14 cellular contexts compared by ENCODE assay signal in genomic region chr22:22400099-22400498, GRCh38.
DNase-seq lines count a peak whose midpoint lies in the region; ATAC-seq and TF ChIP-seq lines count a peak whose summit lies in the region.
"Had no signal": no experiment of that assay in that cellular context is flagged by ENCODE, and none has a peak within 500 bp of the region (broad histone marks: within the 10 kb centered on the region; RNA-seq: fewer than 3 reads in every experiment).

No MANE protein-coding gene starts in this region.

- no peak overlapping the region for H3K4me3 Mint-ChIP-seq in activated CD8-positive, alpha-beta T cell treated with anti-CD3 and anti-CD28 coated beads, Interleukin-2, amount 10 ng/mL, durations not matched to agents 7 days and 5 days
- no peak overlapping the region for H3K4me3 Mint-ChIP-seq in activated CD8-positive, alpha-beta T cell treated with anti-CD3 and anti-CD28 coated beads for 36 hours
- H3K4me3 Mint-ChIP-seq: CD8-positive, alpha-beta T cell had no signal

- POLR2A ChIA-PET in activated CD8-positive, alpha-beta T cell treated with anti-CD3 and anti-CD28 coated beads, Interleukin-2, amount 10 ng/mL, durations not matched to agents 7 days and 5 days (lab: Charles Lee) = interaction anchor here (0.8 kb wide), 1 partner anchor 17 kb away, joined by 3 read pairs; no protein-coding TSS in a partner anchor
- POLR2A ChIA-PET in activated CD8-positive, alpha-beta T cell treated with anti-CD3 and anti-CD28 coated beads for 36 hours (lab: Charles Lee) = no interaction called here

- H3K9me3 Mint-ChIP-seq in activated CD8-positive, alpha-beta T cell treated with anti-CD3 and anti-CD28 coated beads, Interleukin-2, amount 10 ng/mL, durations not matched to agents 7 days and 5 days (ENCODE audit: insufficient read depth) = no peaks in the 10 kb centered on the region
- no peaks in the 10 kb centered on the region for H3K9me3 Mint-ChIP-seq in activated CD8-positive, alpha-beta T cell treated with anti-CD3 and anti-CD28 coated beads for 36 hours
- H3K9me3 Mint-ChIP-seq: CD8-positive, alpha-beta T cell had no signal

- no peaks in the 10 kb centered on the region for H3K4me1 Mint-ChIP-seq in activated CD8-positive, alpha-beta T cell treated with anti-CD3 and anti-CD28 coated beads, Interleukin-2, amount 10 ng/mL, durations not matched to agents 7 days and 5 days (ENCODE audit: low read depth)
- no peaks in the 10 kb centered on the region for H3K4me1 Mint-ChIP-seq in activated CD8-positive, alpha-beta T cell treated with anti-CD3 and anti-CD28 coated beads for 36 hours (ENCODE audit: low read depth)

- peaks cover 14% of the 10 kb centered on the region for H3K27me3 Mint-ChIP-seq in activated CD8-positive, alpha-beta T cell treated with anti-CD3 and anti-CD28 coated beads, Interleukin-2, amount 10 ng/mL, durations not matched to agents 7 days and 5 days (ENCODE audit: low read depth)
- peaks cover 2% of the 10 kb centered on the region for H3K27me3 Mint-ChIP-seq in activated CD8-positive, alpha-beta T cell treated with anti-CD3 and anti-CD28 coated beads for 36 hours

- CTCF ChIA-PET in activated CD8-positive, alpha-beta T cell treated with anti-CD3 and anti-CD28 coated beads, Interleukin-2, amount 10 ng/mL, durations not matched to agents 7 days and 5 days (lab: Charles Lee) = interaction anchor here (1.7 kb wide), 1 partner anchor 23 kb away, joined by 9 read pairs; no protein-coding TSS in a partner anchor
- CTCF ChIA-PET in activated CD8-positive, alpha-beta T cell treated with anti-CD3 and anti-CD28 coated beads for 36 hours (lab: Charles Lee) = interaction anchor here (1.3 kb wide), 1 partner anchor 9 kb away, joined by 4 read pairs; no protein-coding TSS in a partner anchor

- no peak for TF ChIP-seq CTCF in activated CD8-positive, alpha-beta T cell treated with anti-CD3 and anti-CD28 coated beads for 36 hours (IDR thresholded peaks at IDR 0.05)

- no peaks in the 10 kb centered on the region for H3K36me3 Mint-ChIP-seq in activated CD8-positive, alpha-beta T cell treated with anti-CD3 and anti-CD28 coated beads, Interleukin-2, amount 10 ng/mL, durations not matched to agents 7 days and 5 days (ENCODE audit: low read depth)
- H3K36me3 Mint-ChIP-seq in activated CD8-positive, alpha-beta T cell treated with anti-CD3 and anti-CD28 coated beads for 36 hours (ENCODE audit: low read depth) = no peaks in the 10 kb centered on the region
- H3K36me3 Mint-ChIP-seq: CD8-positive, alpha-beta T cell had no signal

- no peak for ATAC-seq in activated CD8-positive, alpha-beta T cell treated with anti-CD3 and anti-CD28 coated beads, Interleukin-2, amount 10 ng/mL, durations not matched to agents 7 days and 5 days
- ATAC-seq in activated CD8-positive, alpha-beta T cell treated with anti-CD3 and anti-CD28 coated beads for 36 hours = no peak
- ATAC-seq in GM21723 (IDR thresholded peaks at IDR 0.05; ENCODE audit: unreplicated experiment) = no peak
- ATAC-seq: CD8-positive, alpha-beta T cell had no signal

- H3K27ac Mint-ChIP-seq in activated CD8-positive, alpha-beta T cell treated with anti-CD3 and anti-CD28 coated beads, Interleukin-2, amount 10 ng/mL, durations not matched to agents 7 days and 5 days = no peak overlapping the region
- H3K27ac Mint-ChIP-seq in activated CD8-positive, alpha-beta T cell treated with anti-CD3 and anti-CD28 coated beads for 36 hours = no peak overlapping the region
- H3K27ac Mint-ChIP-seq: CD8-positive, alpha-beta T cell had no signal

- DNase-seq in activated CD8-positive, alpha-beta T cell treated with anti-CD3 and anti-CD28 coated beads, Interleukin-2, amount 10 ng/mL, durations not matched to agents 7 days and 5 days = peak; percentile 8
- no peak for DNase-seq in activated CD8-positive, alpha-beta T cell treated with anti-CD3 and anti-CD28 coated beads for 36 hours
- DNase-seq in NCI-H69 (lab: John Stamatoyannopoulos, UW) (peak; percentile 60), islet precursor cell (peak; percentile 32)
- DNase-seq in effector CD4-positive, alpha-beta T cell = no peak
- DNase-seq in activated CD4-positive, CD25-positive, alpha-beta regulatory T cell (lab: John Stamatoyannopoulos, UW) = no peak
- no peak for DNase-seq in activated naive CD4-positive, alpha-beta T cell (lab: John Stamatoyannopoulos, UW)
- DNase-seq: CD8-positive, alpha-beta T cell; DMS53; NCI-H1105; NCI-H2227 treated with DMSO at 0.1 percent for 48 hours; NCI-H510A treated with DMSO at 0.1 percent for 48 hours; Right ventricle myocardium superior had no signal

- intact Hi-C loops in activated CD8-positive, alpha-beta T cell treated with anti-CD3 and anti-CD28 coated beads for 36 hours (cut with micrococcal nuclease) = no loop called here

Comparison
In these comparisons a context has a peak if more than half of its experiments do, and no peak if none do; other contexts are left out.
1. DNase-seq: peak in activated CD8-positive, alpha-beta T cell treated with anti-CD3 and anti-CD28 coated beads, Interleukin-2, amount 10 ng/mL, durations not matched to agents 7 days and 5 days (single experiment), NCI-H69 (single experiment) and islet precursor cell (single experiment); none in activated CD8-positive, alpha-beta T cell treated with anti-CD3 and anti-CD28 coated beads for 36 hours (single experiment), effector CD4-positive, alpha-beta T cell (single experiment), activated CD4-positive, CD25-positive, alpha-beta regulatory T cell (0 of 4) and activated naive CD4-positive, alpha-beta T cell (0 of 4).